In the genomic region with DNA sequence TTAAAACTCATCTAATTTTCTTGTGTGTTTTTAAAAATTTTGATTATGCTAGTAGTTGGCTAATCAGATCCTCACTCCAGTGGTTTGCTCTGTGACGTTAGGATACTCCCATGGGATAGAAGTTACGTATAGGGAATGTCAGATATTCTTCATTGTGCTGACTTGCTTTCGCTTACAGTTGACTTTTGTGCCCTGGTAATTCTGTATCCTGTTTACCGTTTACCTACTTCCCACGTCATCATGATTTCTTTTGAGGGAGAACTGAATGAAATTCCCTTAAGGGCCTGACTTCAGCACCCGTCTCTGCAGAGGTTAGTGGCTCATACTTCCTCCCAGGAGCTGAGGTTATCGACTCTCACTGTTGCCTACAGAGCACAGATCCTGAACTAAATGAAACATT, we compare ENCODE assay signal across 8 cellular contexts. TPM values are rescaled to one million over a fixed set of nuclear protein-coding genes. Genes with fewer than 3 reads are reported as not detected.
DNase-seq lines count a peak whose midpoint lies in the region; ATAC-seq, FAIRE-seq and TF ChIP-seq lines count a peak whose summit lies in the region.

No MANE protein-coding gene starts in this region.

- peak overlapping the region; percentile 88 for H3K4me2 ChIP-seq in keratinocyte (ENCODE audit: control insufficient read depth, extremely low read depth, insufficient read depth, low read depth, low read length)

- dilution Hi-C loops in keratinocyte (cut with MboI; ENCODE audit: extremely low pct_ligation_motif_present, low sequenced_read_pairs), result no loop called here

- TF ChIP-seq POLR2A in suprapubic skin (IDR thresholded peaks at IDR 0.05), result no peak

- H3K27ac Mint-ChIP-seq in activated CD4-positive, alpha-beta T cell treated with anti-CD3 and anti-CD28 coated beads for 36 hours, result no peak overlapping the region

- H3K27ac ChIP-seq in keratinocyte (ENCODE audit: control insufficient read depth, insufficient read depth, low read length) (peak overlapping the region; percentile 96), suprapubic skin (no peak overlapping the region)

- H3K4me1 ChIP-seq in keratinocyte (ENCODE audit: control insufficient read depth, extremely low read depth, insufficient read depth, low read length) (peaks cover 24% of the 10 kb centered on the region), suprapubic skin (peaks cover 41% of the 10 kb centered on the region)

- no peak overlapping the region for H3K9ac ChIP-seq in keratinocyte (ENCODE audit: control insufficient read depth, extremely low read depth, insufficient read depth, low read length)

- H3K27me3 Mint-ChIP-seq in activated CD4-positive, alpha-beta T cell treated with anti-CD3 and anti-CD28 coated beads for 36 hours, result no peaks in the 10 kb centered on the region

- H3K9me3 ChIP-seq in keratinocyte (ENCODE audit: control insufficient read depth, low read depth, low read length) (no peaks in the 10 kb centered on the region), suprapubic skin (no peaks in the 10 kb centered on the region)

- H3K79me2 ChIP-seq in keratinocyte (ENCODE audit: control insufficient read depth, insufficient read depth, low read length), result peaks cover 73% of the 10 kb centered on the region

- no peak for FAIRE-seq in keratinocyte (lab: Jason Lieb, UNC)

- peaks cover 51% of the 10 kb centered on the region for H3K4me1 Mint-ChIP-seq in activated CD4-positive, alpha-beta T cell treated with anti-CD3 and anti-CD28 coated beads for 36 hours

- peak overlapping the region in 2 of 3 experiments; percentile 97 to 99 for H3K4me3 ChIP-seq in keratinocyte (ENCODE audit: control insufficient read depth in 2 of 3, extremely low read depth in 1 of 3, insufficient read depth in 2 of 3, low read depth in 1 of 3, low read length in 3 of 3)
- H3K4me3 ChIP-seq in suprapubic skin, result peak overlapping the region; percentile 95

- no peaks in the 10 kb centered on the region for H3K27me3 ChIP-seq in keratinocyte (ENCODE audit: control insufficient read depth, extremely low read depth, insufficient read depth, low read length)
- no peaks in the 10 kb centered on the region for H3K27me3 ChIP-seq in suprapubic skin

- CTCF ChIA-PET in activated CD4-positive, alpha-beta T cell treated with anti-CD3 and anti-CD28 coated beads for 36 hours (lab: Charles Lee), result no interaction called here

- no peak for ATAC-seq in activated CD4-positive, alpha-beta T cell treated with anti-CD3 and anti-CD28 coated beads for 36 hours

- H3K4me3 Mint-ChIP-seq in activated CD4-positive, alpha-beta T cell treated with anti-CD3 and anti-CD28 coated beads for 36 hours, result peak overlapping the region; percentile 92

- no peak for DNase-seq in activated CD4-positive, alpha-beta T cell treated with anti-CD3 and anti-CD28 coated beads for 36 hours
- no peak for DNase-seq in activated CD4-positive, alpha-beta T cell treated with anti-CD3 and anti-CD28 coated beads, Interleukin-2, amount 50 U/mL, for 1 hour
- DNase-seq in amniotic epithelial cell (ENCODE audit: low read depth) (peak; percentile 81), keratinocyte (ENCODE audit: low read depth, low spot score) (no peak), suprapubic skin (ENCODE audit: low spot score in 2 of 2) (no peak), GM20000 (ENCODE audit: low spot score) (no peak), SHP77 (lab: John Stamatoyannopoulos, UW) (no peak), NCI-H146 (lab: John Stamatoyannopoulos, UW) (no peak)

- no peak for TF ChIP-seq CTCF in keratinocyte (optimal IDR thresholded peaks at IDR 0.05 in 1 of 3, IDR thresholded peaks at IDR 0.05 in 1 of 3, conservative IDR thresholded peaks at IDR 0.05 in 1 of 3; ENCODE audit: extremely low read depth in 1 of 3, insufficient read depth in 2 of 3, low read length in 3 of 3)
- no peak for TF ChIP-seq CTCF in suprapubic skin (IDR thresholded peaks at IDR 0.05)
- no peak for TF ChIP-seq CTCF in GM20000 (IDR thresholded peaks at IDR 0.05; ENCODE audit: extremely low read depth, missing control alignments)

- intact Hi-C loops in activated CD4-positive, alpha-beta T cell treated with anti-CD3 and anti-CD28 coated beads for 36 hours (cut with DNase I, micrococcal nuclease), result loop anchor here (5.0 kb wide), 2 partner anchors 798 to 812 kb away; a partner anchor contains a TSS

- peaks cover 9 to 21% of the 10 kb centered on the region in 2 experiments for H3K36me3 ChIP-seq in keratinocyte (ENCODE audit: control insufficient read depth in 2 of 2, extremely low read depth in 1 of 2, insufficient read depth in 2 of 2, low read length in 2 of 2)
- peaks cover 28% of the 10 kb centered on the region for H3K36me3 ChIP-seq in suprapubic skin

- H2AFZ ChIP-seq in keratinocyte (ENCODE audit: control insufficient read depth, low read length), result no peak overlapping the region

- no peaks in the 10 kb centered on the region for H3K9me1 ChIP-seq in keratinocyte (ENCODE audit: control insufficient read depth, extremely low read depth, insufficient read depth, low read length)

- peaks cover 3% of the 10 kb centered on the region for H4K20me1 ChIP-seq in keratinocyte (ENCODE audit: control insufficient read depth, extremely low read depth, insufficient read depth, low read length)

- peaks cover 48% of the 10 kb centered on the region for H3K36me3 Mint-ChIP-seq in activated CD4-positive, alpha-beta T cell treated with anti-CD3 and anti-CD28 coated beads for 36 hours (ENCODE audit: low read depth)

- TF ChIP-seq EP300 in suprapubic skin (IDR thresholded peaks at IDR 0.05), result no peak

- H3K9me3 Mint-ChIP-seq in activated CD4-positive, alpha-beta T cell treated with anti-CD3 and anti-CD28 coated beads for 36 hours (ENCODE audit: low read depth), result no peaks in the 10 kb centered on the region

- POLR2A ChIA-PET in activated CD4-positive, alpha-beta T cell treated with anti-CD3 and anti-CD28 coated beads for 36 hours (lab: Charles Lee), result no interaction called here

- WGBS in suprapubic skin, result 28% methylated on average over 7 of the region's 7 CpGs

RNA-seq across cellular contexts. Expression of a gene that starts 2.6 kb away (rescaled TPM):
- total RNA-seq in activated CD4-positive, alpha-beta T cell treated with anti-CD3 and anti-CD28 coated beads for 36 hours, result 100 to 1,000 TPM; 165 to 167 TPM
- polyA plus RNA-seq in keratinocyte, result 149 to 212 TPM (median 176 TPM) in 3 replicates
- polyA plus RNA-seq in keratinocyte (2011; ENCODE audit: low read depth), result 233 TPM
- 145 and 176 TPM in 2 replicates for polyA plus RNA-seq in keratinocyte (2011; cell fraction: cytosol; rRNA removed)
- 175 and 226 TPM in 2 replicates for polyA plus RNA-seq in keratinocyte (2011; cell fraction: nucleus; rRNA removed)
- 105 and 148 TPM in 2 replicates for polyA plus RNA-seq in keratinocyte (2012; ENCODE audit: low replicate concordance)
- 162 to 249 TPM (median 165 TPM) in 3 replicates for polyA minus RNA-seq in keratinocyte
- polyA minus RNA-seq in keratinocyte (2011; cell fraction: cytosol; rRNA and poly(A)+ RNA removed), result 331 TPM
- 97.4 and 211 TPM in 2 replicates for polyA minus RNA-seq in keratinocyte (2011; cell fraction: nucleus; rRNA and poly(A)+ RNA removed)
- total RNA-seq in suprapubic skin, result 100 to 1,000 TPM; 245 to 286 (median 264) TPM

RNA-seq across cellular contexts. Expression of a gene that starts 57.5 kb away (rescaled TPM):
- 10 to 100 TPM; 14.0 to 17.6 TPM for total RNA-seq in activated CD4-positive, alpha-beta T cell treated with anti-CD3 and anti-CD28 coated beads for 36 hours
- 49.4 to 70.8 TPM (median 62.3 TPM) in 3 replicates for polyA plus RNA-seq in keratinocyte
- 33.8 TPM for polyA plus RNA-seq in keratinocyte (2011; ENCODE audit: low read depth)
- 70.0 and 96.5 TPM in 2 replicates for polyA plus RNA-seq in keratinocyte (2011; cell fraction: cytosol; rRNA removed)
- polyA plus RNA-seq in keratinocyte (2011; cell fraction: nucleus; rRNA removed), result 56.3 and 58.3 TPM in 2 replicates
- polyA plus RNA-seq in keratinocyte (2012; ENCODE audit: low replicate concordance), result 40.6 and 53.5 TPM in 2 replicates
- polyA minus RNA-seq in keratinocyte, result 45.2 to 76.6 TPM (median 65.1 TPM) in 3 replicates
- polyA minus RNA-seq in keratinocyte (2011; cell fraction: cytosol; rRNA and poly(A)+ RNA removed), result 67.3 TPM
- 30.0 and 44.5 TPM in 2 replicates for polyA minus RNA-seq in keratinocyte (2011; cell fraction: nucleus; rRNA and poly(A)+ RNA removed)
- total RNA-seq in suprapubic skin, result 10 to 100 TPM; 19.3 to 35.1 (median 27.8) TPM
